ENCODE assay signal across 34 cellular contexts in genomic region chr16:48132696-48133095, GRCh38. TPM values are rescaled to one million over a fixed set of nuclear protein-coding genes. Genes with fewer than 3 reads are reported as not detected.
"Had no signal": no experiment of that assay in that cellular context is flagged by ENCODE, and none has a peak within 500 bp of the region (broad histone marks: within the 10 kb centered on the region; RNA-seq: fewer than 3 reads in every experiment).

No MANE protein-coding gene starts in this region.

- H3K4me1 Mint-ChIP-seq: naive B cell; naive thymus-derived CD8-positive, alpha-beta T cell; stimulated activated effector memory CD8-positive, alpha-beta T cell treated with anti-CD3 and anti-CD28 coated beads, Interleukin-12 subunit alpha, Interleukin-12 subunit beta, amount 100 ng/mL, for 72 hours; stimulated activated naive B cell treated with anti-CD40 and anti-IgM and Interleukin-4, amounts not matched to agents 10 μg/mL and 1 μg/mL and 100 μg/mL, for 72 hours had no signal

- H3K36me3 Mint-ChIP-seq: naive B cell; naive thymus-derived CD8-positive, alpha-beta T cell; natural killer cell treated with Interleukin-12 subunit alpha and Interleukin-12 subunit beta and Interleukin-15 and Interleukin-18, amount 100 ng/mL, for 72 hours; neural progenitor cell; stimulated activated effector memory CD8-positive, alpha-beta T cell treated with anti-CD3 and anti-CD28 coated beads, Interleukin-12 subunit alpha, Interleukin-12 subunit beta, amount 100 ng/mL, for 72 hours; stimulated activated naive B cell treated with anti-CD40 and anti-IgM and Interleukin-4, amounts not matched to agents 10 μg/mL and 1 μg/mL and 100 μg/mL, for 72 hours; type B pancreatic cell had no signal

- H3K9me3 Mint-ChIP-seq: naive B cell; naive thymus-derived CD8-positive, alpha-beta T cell; natural killer cell treated with Interleukin-12 subunit alpha and Interleukin-12 subunit beta and Interleukin-15 and Interleukin-18, amount 100 ng/mL, for 72 hours; neural progenitor cell; stimulated activated effector memory CD8-positive, alpha-beta T cell treated with anti-CD3 and anti-CD28 coated beads, Interleukin-12 subunit alpha, Interleukin-12 subunit beta, amount 100 ng/mL, for 72 hours; stimulated activated naive B cell treated with anti-CD40 and anti-IgM and Interleukin-4, amounts not matched to agents 10 μg/mL and 1 μg/mL and 100 μg/mL, for 72 hours; stimulated activated naive CD8-positive, alpha-beta T cell treated with anti-CD3 and anti-CD28 coated beads, Interleukin-15, Interleukin-2, amounts not matched to agents 100 ng/mL and 50 ng/mL, for 24 hours; type B pancreatic cell had no signal

- H3K4me2 ChIP-seq: neural progenitor cell had no signal

- H3K9me3 ChIP-seq: ovary, prostate gland, right lobe of liver, sigmoid colon, stomach, thoracic aorta, tibial artery, transverse colon, upper lobe of right lung, uterus had no signal

- ATAC-seq: naive thymus-derived CD8-positive, alpha-beta T cell; natural killer cell treated with Interleukin-12 subunit alpha and Interleukin-12 subunit beta and Interleukin-15 and Interleukin-18, amount 100 ng/mL, for 72 hours; right cardiac atrium; right lobe of liver; stimulated activated effector memory CD8-positive, alpha-beta T cell treated with anti-CD3 and anti-CD28 coated beads, Interleukin-12 subunit alpha, Interleukin-12 subunit beta, amount 100 ng/mL, for 72 hours; stimulated activated naive B cell treated with anti-CD40 and anti-IgM and Interleukin-4, amounts not matched to agents 10 μg/mL and 1 μg/mL and 100 μg/mL, for 72 hours had no signal

- H3K27me3 ChIP-seq: neural progenitor cell, ovary, right lobe of liver, sigmoid colon, stomach, tibial artery, transverse colon, upper lobe of right lung, uterus had no signal

- H3K27me3 Mint-ChIP-seq: type B pancreatic cell had no signal

- H3K4me1 ChIP-seq: parathyroid adenoma, prostate gland, right lobe of liver, sigmoid colon, tibial artery, transverse colon, upper lobe of right lung, uterus had no signal

- H2AFZ ChIP-seq: neural progenitor cell, parathyroid adenoma had no signal

- H3K4me3 ChIP-seq: neural progenitor cell, ovary, prostate gland, right lobe of liver, sigmoid colon, stomach, thoracic aorta, tibial artery, transverse colon, upper lobe of right lung, uterus had no signal

- DNase-seq: naive B cell; naive thymus-derived CD8-positive, alpha-beta T cell; occipital lobe; ovary; retina; right cardiac atrium; right lobe of liver; sigmoid colon; small intestine; stimulated activated CD4-positive, alpha-beta T cell treated with anti-CD3 and anti-CD28 coated beads, Interleukin-15, amount 100 ng/mL, for 24 hours; stimulated activated CD4-positive, alpha-beta T cell treated with anti-CD3 and anti-CD28 coated beads, Interleukin-2, amount 100 ng/mL, for 24 hours; stimulated activated CD4-positive, alpha-beta T cell treated with anti-CD3 and anti-CD28 coated beads, Interleukin-2, amount 100 ng/mL, for 48 hours; stimulated activated CD4-positive, alpha-beta T cell treated with anti-CD3 and anti-CD28 coated beads, Interleukin-4, amount 100 ng/mL, for 24 hours; stimulated activated naive B cell treated with anti-CD40 and anti-IgM and Interleukin-4, amounts not matched to agents 10 μg/mL and 1 μg/mL and 100 μg/mL, for 72 hours; stimulated activated naive CD4-positive, alpha-beta T cell treated with Interleukin-2 at 50 U/mL for 16 hours; stomach; tibial artery; transverse colon; upper lobe of right lung; uterus had no signal

- H3K27ac ChIP-seq: neural progenitor cell, ovary, parathyroid adenoma, prostate gland, right lobe of liver, sigmoid colon, thoracic aorta, tibial artery, transverse colon, uterus had no signal

- FAIRE-seq: small intestine had no signal

- H3K27ac Mint-ChIP-seq: naive B cell; naive thymus-derived CD8-positive, alpha-beta T cell; natural killer cell treated with Interleukin-12 subunit alpha and Interleukin-12 subunit beta and Interleukin-15 and Interleukin-18, amount 100 ng/mL, for 72 hours; neural progenitor cell; stimulated activated effector memory CD8-positive, alpha-beta T cell treated with anti-CD3 and anti-CD28 coated beads, Interleukin-12 subunit alpha, Interleukin-12 subunit beta, amount 100 ng/mL, for 72 hours; stimulated activated naive B cell treated with anti-CD40 and anti-IgM and Interleukin-4, amounts not matched to agents 10 μg/mL and 1 μg/mL and 100 μg/mL, for 72 hours; stimulated activated naive CD8-positive, alpha-beta T cell treated with anti-CD3 and anti-CD28 coated beads, Interleukin-15, Interleukin-2, amounts not matched to agents 100 ng/mL and 50 ng/mL, for 24 hours; type B pancreatic cell had no signal

- H3K36me3 ChIP-seq: neural progenitor cell, ovary, prostate gland, right lobe of liver, sigmoid colon, stomach, thoracic aorta, tibial artery, transverse colon, upper lobe of right lung, uterus had no signal

- H3K9ac ChIP-seq: neural progenitor cell, parathyroid adenoma had no signal

- H3K4me3 Mint-ChIP-seq: naive B cell; naive thymus-derived CD8-positive, alpha-beta T cell; natural killer cell treated with Interleukin-12 subunit alpha and Interleukin-12 subunit beta and Interleukin-15 and Interleukin-18, amount 100 ng/mL, for 72 hours; neural progenitor cell; stimulated activated effector memory CD8-positive, alpha-beta T cell treated with anti-CD3 and anti-CD28 coated beads, Interleukin-12 subunit alpha, Interleukin-12 subunit beta, amount 100 ng/mL, for 72 hours; stimulated activated naive B cell treated with anti-CD40 and anti-IgM and Interleukin-4, amounts not matched to agents 10 μg/mL and 1 μg/mL and 100 μg/mL, for 72 hours; stimulated activated naive CD8-positive, alpha-beta T cell treated with anti-CD3 and anti-CD28 coated beads, Interleukin-15, Interleukin-2, amounts not matched to agents 100 ng/mL and 50 ng/mL, for 24 hours; type B pancreatic cell had no signal

RNA-seq across cellular contexts. Expression of gene ABCC12, which starts 23.1 kb away (rescaled TPM):
- total RNA-seq: naive thymus-derived CD8-positive, alpha-beta T cell; natural killer cell treated with Interleukin-12 subunit alpha and Interleukin-12 subunit beta and Interleukin-15 and Interleukin-18, amount 100 ng/mL, for 72 hours; osteoblast; pulmonary artery endothelial cell; right cardiac atrium; sigmoid colon; skeletal muscle tissue; subcutaneous adipose tissue; thoracic aorta; transverse colon; upper lobe of right lung; urinary bladder; uterus had no signal
- polyA plus RNA-seq: naive thymus-derived CD8-positive, alpha-beta T cell; neural cell; right cardiac atrium; sigmoid colon; small intestine; urinary bladder had no signal
